26 cellular contexts compared by ENCODE assay signal in the genomic region with DNA sequence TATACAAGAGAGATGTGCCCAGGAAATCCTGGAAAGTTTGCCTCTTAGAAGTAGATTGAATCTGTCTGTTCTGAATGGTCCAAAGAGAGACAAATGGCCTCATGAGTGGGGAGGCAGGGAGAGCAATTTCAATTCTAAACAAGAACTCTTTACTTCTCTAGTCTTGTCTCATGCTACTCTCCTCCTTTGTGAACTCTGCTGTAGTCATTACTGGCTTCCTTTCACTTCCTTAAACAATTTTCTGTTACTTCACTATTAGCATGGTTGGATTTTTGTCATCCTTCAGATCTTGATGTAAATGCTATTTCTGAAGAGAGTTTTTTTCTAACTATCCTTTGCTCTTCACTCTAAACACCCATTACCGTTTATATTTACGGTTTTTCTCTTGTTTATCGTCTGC. TPM values are rescaled to one million over a fixed set of nuclear protein-coding genes. Genes with fewer than 3 reads are reported as not detected.
"Had no signal": no experiment of that assay in that cellular context is flagged by ENCODE, and none has a peak within 500 bp of the region (broad histone marks: within the 10 kb centered on the region; RNA-seq: fewer than 3 reads in every experiment).

No MANE protein-coding gene starts in this region.

- H2AFZ ChIP-seq: hepatocyte had no signal

- H3K9me3 Mint-ChIP-seq: activated B cell treated with CpG ODN at 0.5 μM for 24 hours; activated CD8-positive, alpha-beta T cell treated with anti-CD3 and anti-CD28 coated beads for 36 hours; activated naive CD4-positive, alpha-beta T cell treated with anti-CD3 and anti-CD28 coated beads, Interleukin-2, amount 50 U/mL, for 24 hours; activated naive CD8-positive, alpha-beta T cell treated with anti-CD3 and anti-CD28 coated beads, Interleukin-2, amount 50 U/mL, for 24 hours; activated T-cell treated with anti-CD3 and anti-CD28 coated beads, Interleukin-2, amount 50 U/mL, for 4 hours; activated T-helper 17 cell treated with anti-CD3 and anti-CD28 coated beads, Interleukin-2, amount 50 U/mL, for 72 hours; natural killer cell treated with Interleukin-12 subunit alpha and Interleukin-12 subunit beta and Interleukin-15 and Interleukin-18, amount 100 ng/mL, for 72 hours; stimulated activated memory B cell treated with anti-CD40 and anti-IgM and Interleukin-4, amounts not matched to agents 10 μg/mL and 1 μg/mL and 100 μg/mL, for 72 hours had no signal

- H3K27me3 ChIP-seq: gastroesophageal sphincter, hepatocyte, right atrium auricular region, stomach, suprapubic skin, transverse colon had no signal

- H3K79me2 ChIP-seq: hepatocyte had no signal

- H3K36me3 Mint-ChIP-seq: activated naive CD4-positive, alpha-beta T cell treated with anti-CD3 and anti-CD28 coated beads, Interleukin-2, amount 50 U/mL, for 24 hours; natural killer cell treated with Interleukin-12 subunit alpha and Interleukin-12 subunit beta and Interleukin-15 and Interleukin-18, amount 100 ng/mL, for 72 hours; stimulated activated memory B cell treated with anti-CD40 and anti-IgM and Interleukin-4, amounts not matched to agents 10 μg/mL and 1 μg/mL and 100 μg/mL, for 72 hours had no signal

- DNase-seq: activated B cell treated with CpG ODN at 0.5 μM for 24 hours; activated gamma-delta T cell treated with Interleukin-2 at 50 U/mL for 16 hours; activated T-cell treated with anti-CD3 and anti-CD28 coated beads, Interleukin-2, amount 50 U/mL, for 4 hours; cortex of kidney; effector memory CD8-positive, alpha-beta T cell; left cardiac atrium; left ventricle myocardium superior; stimulated activated CD4-positive, alpha-beta T cell treated with anti-CD3 and anti-CD28 coated beads, Interleukin-4, amount 100 ng/mL, for 4 hours; stomach; T1000 had no signal

- H3K4me3 Mint-ChIP-seq: activated B cell treated with CpG ODN at 0.5 μM for 24 hours; activated CD8-positive, alpha-beta T cell treated with anti-CD3 and anti-CD28 coated beads for 36 hours; activated naive CD4-positive, alpha-beta T cell treated with anti-CD3 and anti-CD28 coated beads, Interleukin-2, amount 50 U/mL, for 24 hours; activated naive CD8-positive, alpha-beta T cell treated with anti-CD3 and anti-CD28 coated beads, Interleukin-2, amount 50 U/mL, for 24 hours; activated T-cell treated with anti-CD3 and anti-CD28 coated beads, Interleukin-2, amount 50 U/mL, for 4 hours; activated T-helper 17 cell treated with anti-CD3 and anti-CD28 coated beads, Interleukin-2, amount 50 U/mL, for 72 hours; effector memory CD8-positive, alpha-beta T cell; natural killer cell treated with Interleukin-12 subunit alpha and Interleukin-12 subunit beta and Interleukin-15 and Interleukin-18, amount 100 ng/mL, for 72 hours; stimulated activated memory B cell treated with anti-CD40 and anti-IgM and Interleukin-4, amounts not matched to agents 10 μg/mL and 1 μg/mL and 100 μg/mL, for 72 hours had no signal

- H3K27ac ChIP-seq: gastroesophageal sphincter, hepatocyte, right atrium auricular region, stomach, suprapubic skin, transverse colon had no signal

- H3K4me2 ChIP-seq: hepatocyte, smooth muscle cell had no signal

- H3K36me3 ChIP-seq: gastroesophageal sphincter, right atrium auricular region, stomach, suprapubic skin, transverse colon had no signal

- H3K9me3 ChIP-seq: gastroesophageal sphincter, mucosa of descending colon, right atrium auricular region, stomach, suprapubic skin, transverse colon had no signal

- ATAC-seq: activated T-cell treated with anti-CD3 and anti-CD28 coated beads, Interleukin-2, amount 50 U/mL, for 4 hours; activated T-helper 17 cell treated with anti-CD3 and anti-CD28 coated beads, Interleukin-2, amount 50 U/mL, for 72 hours; effector memory CD8-positive, alpha-beta T cell; gastroesophageal sphincter; left ventricle myocardium superior; stimulated activated memory B cell treated with anti-CD40 and anti-IgM and Interleukin-4, amounts not matched to agents 10 μg/mL and 1 μg/mL and 100 μg/mL, for 72 hours had no signal

- H3K27me3 Mint-ChIP-seq: activated B cell treated with CpG ODN at 0.5 μM for 24 hours; activated naive CD8-positive, alpha-beta T cell treated with anti-CD3 and anti-CD28 coated beads, Interleukin-2, amount 50 U/mL, for 24 hours; activated T-helper 17 cell treated with anti-CD3 and anti-CD28 coated beads, Interleukin-2, amount 50 U/mL, for 72 hours; effector memory CD8-positive, alpha-beta T cell; natural killer cell treated with Interleukin-12 subunit alpha and Interleukin-12 subunit beta and Interleukin-15 and Interleukin-18, amount 100 ng/mL, for 72 hours; stimulated activated memory B cell treated with anti-CD40 and anti-IgM and Interleukin-4, amounts not matched to agents 10 μg/mL and 1 μg/mL and 100 μg/mL, for 72 hours had no signal

- H3K4me1 ChIP-seq: gastroesophageal sphincter, right atrium auricular region, stomach, suprapubic skin, transverse colon had no signal

- H3K27ac Mint-ChIP-seq: activated B cell treated with CpG ODN at 0.5 μM for 24 hours; activated CD8-positive, alpha-beta T cell treated with anti-CD3 and anti-CD28 coated beads for 36 hours; activated naive CD4-positive, alpha-beta T cell treated with anti-CD3 and anti-CD28 coated beads, Interleukin-2, amount 50 U/mL, for 24 hours; activated naive CD8-positive, alpha-beta T cell treated with anti-CD3 and anti-CD28 coated beads, Interleukin-2, amount 50 U/mL, for 24 hours; activated T-helper 17 cell treated with anti-CD3 and anti-CD28 coated beads, Interleukin-2, amount 50 U/mL, for 72 hours; effector memory CD8-positive, alpha-beta T cell; natural killer cell treated with Interleukin-12 subunit alpha and Interleukin-12 subunit beta and Interleukin-15 and Interleukin-18, amount 100 ng/mL, for 72 hours; stimulated activated memory B cell treated with anti-CD40 and anti-IgM and Interleukin-4, amounts not matched to agents 10 μg/mL and 1 μg/mL and 100 μg/mL, for 72 hours had no signal

- H3K4me1 Mint-ChIP-seq: activated B cell treated with CpG ODN at 0.5 μM for 24 hours; activated naive CD4-positive, alpha-beta T cell treated with anti-CD3 and anti-CD28 coated beads, Interleukin-2, amount 50 U/mL, for 24 hours; activated naive CD8-positive, alpha-beta T cell treated with anti-CD3 and anti-CD28 coated beads, Interleukin-2, amount 50 U/mL, for 24 hours; activated T-helper 17 cell treated with anti-CD3 and anti-CD28 coated beads, Interleukin-2, amount 50 U/mL, for 72 hours; stimulated activated memory B cell treated with anti-CD40 and anti-IgM and Interleukin-4, amounts not matched to agents 10 μg/mL and 1 μg/mL and 100 μg/mL, for 72 hours had no signal

- H3K4me3 ChIP-seq: gastroesophageal sphincter, hepatocyte, mucosa of descending colon, right atrium auricular region, smooth muscle cell, stomach, suprapubic skin, transverse colon had no signal

RNA-seq across cellular contexts. Expression of gene GRIN3A, which starts 54.0 kb away (rescaled TPM):
- polyA plus RNA-seq: endothelial cell of umbilical vein, fibroblast of lung, hepatocyte, keratinocyte, stomach had no signal
